In genomic region chr12:52061470-52062166, GRCh38 we compare ENCODE assay signal across 1 cellular context.
TF ChIP-seq lines count a peak whose summit lies in the region.

No MANE protein-coding gene starts in this region.

TF ChIP-seq in HEK293, 187 proteins besides CTCF, POLR2A, EP300 and RAD21 (continued from another document):
- TF ChIP-seq ZNF658 (tag by site-specific recombination; IDR thresholded peaks at IDR 0.05) (no peak), ZFP41 (tag by site-specific recombination; IDR thresholded peaks at IDR 0.05; ENCODE audit: borderline replicate concordance) (no peak), ZNF354C (tag by site-specific recombination; IDR thresholded peaks at IDR 0.05; ENCODE audit: borderline replicate concordance, low read depth) (no peak)
